ENCODE assay signal across 2 cellular contexts in the genomic region with DNA sequence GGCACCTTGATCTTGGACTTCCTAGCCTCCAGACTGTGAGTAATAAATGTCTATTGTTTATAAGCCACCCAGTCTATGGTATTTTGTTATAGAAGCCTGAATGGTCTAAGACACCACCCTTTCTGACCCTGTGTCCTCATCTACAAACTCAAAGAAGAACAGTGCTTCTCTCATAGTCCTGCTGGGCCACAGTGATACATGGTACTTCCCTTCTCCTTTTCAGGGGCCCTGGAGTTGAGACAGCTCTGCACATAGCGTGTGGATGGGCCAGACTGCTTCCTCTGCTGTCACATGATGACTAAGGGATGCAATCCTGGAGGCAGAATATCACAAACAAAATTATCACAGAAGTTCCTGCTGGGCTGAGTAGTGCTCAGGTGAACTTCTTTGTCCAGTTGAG.
TF ChIP-seq lines count a peak whose summit lies in the region.

No MANE protein-coding gene starts in this region.

TF ChIP-seq in HepG2, 621 proteins besides CTCF, POLR2A, EP300 and RAD21 (continues in another document):
- TF ChIP-seq, protein P1, sequence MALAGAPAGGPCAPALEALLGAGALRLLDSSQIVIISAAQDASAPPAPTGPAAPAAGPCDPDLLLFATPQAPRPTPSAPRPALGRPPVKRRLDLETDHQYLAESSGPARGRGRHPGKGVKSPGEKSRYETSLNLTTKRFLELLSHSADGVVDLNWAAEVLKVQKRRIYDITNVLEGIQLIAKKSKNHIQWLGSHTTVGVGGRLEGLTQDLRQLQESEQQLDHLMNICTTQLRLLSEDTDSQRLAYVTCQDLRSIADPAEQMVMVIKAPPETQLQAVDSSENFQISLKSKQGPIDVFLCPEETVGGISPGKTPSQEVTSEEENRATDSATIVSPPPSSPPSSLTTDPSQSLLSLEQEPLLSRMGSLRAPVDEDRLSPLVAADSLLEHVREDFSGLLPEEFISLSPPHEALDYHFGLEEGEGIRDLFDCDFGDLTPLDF (CRISPR knock-in tag; IDR thresholded peaks at IDR 0.05): no peak
- TF ChIP-seq ZNF614 (CRISPR knock-in tag; IDR thresholded peaks at IDR 0.05; ENCODE audit: borderline replicate concordance) (no peak), ZNF703 (CRISPR knock-in tag; IDR thresholded peaks at IDR 0.05; ENCODE audit: borderline replicate concordance) (no peak), KLF16 (CRISPR knock-in tag; IDR thresholded peaks at IDR 0.05) (no peak), NR2F2 (IDR thresholded peaks at IDR 0.05; ENCODE audit: borderline replicate concordance, low read depth) (no peak)
- TF ChIP-seq, protein P2, sequence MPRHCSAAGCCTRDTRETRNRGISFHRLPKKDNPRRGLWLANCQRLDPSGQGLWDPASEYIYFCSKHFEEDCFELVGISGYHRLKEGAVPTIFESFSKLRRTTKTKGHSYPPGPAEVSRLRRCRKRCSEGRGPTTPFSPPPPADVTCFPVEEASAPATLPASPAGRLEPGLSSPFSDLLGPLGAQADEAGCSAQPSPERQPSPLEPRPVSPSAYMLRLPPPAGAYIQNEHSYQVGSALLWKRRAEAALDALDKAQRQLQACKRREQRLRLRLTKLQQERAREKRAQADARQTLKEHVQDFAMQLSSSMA (CRISPR knock-in tag; IDR thresholded peaks at IDR 0.05): no peak
- TF ChIP-seq, protein P3, sequence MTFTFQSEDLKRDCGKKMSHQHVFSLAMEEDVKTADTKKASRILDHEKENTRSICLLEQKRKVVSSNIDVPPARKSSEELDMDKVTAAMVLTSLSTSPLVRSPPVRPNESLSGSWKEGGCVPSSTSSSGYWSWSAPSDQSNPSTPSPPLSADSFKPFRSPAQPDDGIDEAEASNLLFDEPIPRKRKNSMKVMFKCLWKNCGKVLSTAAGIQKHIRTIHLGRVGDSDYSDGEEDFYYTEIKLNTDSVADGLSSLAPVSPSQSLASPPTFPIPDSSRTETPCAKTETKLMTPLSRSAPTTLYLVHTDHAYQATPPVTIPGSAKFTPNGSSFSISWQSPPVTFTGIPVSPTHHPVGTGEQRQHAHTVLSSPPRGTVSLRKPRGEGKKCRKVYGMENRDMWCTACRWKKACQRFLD (CRISPR knock-in tag; IDR thresholded peaks at IDR 0.05; ENCODE audit: borderline replicate concordance): no peak
- TF ChIP-seq, protein P4, sequence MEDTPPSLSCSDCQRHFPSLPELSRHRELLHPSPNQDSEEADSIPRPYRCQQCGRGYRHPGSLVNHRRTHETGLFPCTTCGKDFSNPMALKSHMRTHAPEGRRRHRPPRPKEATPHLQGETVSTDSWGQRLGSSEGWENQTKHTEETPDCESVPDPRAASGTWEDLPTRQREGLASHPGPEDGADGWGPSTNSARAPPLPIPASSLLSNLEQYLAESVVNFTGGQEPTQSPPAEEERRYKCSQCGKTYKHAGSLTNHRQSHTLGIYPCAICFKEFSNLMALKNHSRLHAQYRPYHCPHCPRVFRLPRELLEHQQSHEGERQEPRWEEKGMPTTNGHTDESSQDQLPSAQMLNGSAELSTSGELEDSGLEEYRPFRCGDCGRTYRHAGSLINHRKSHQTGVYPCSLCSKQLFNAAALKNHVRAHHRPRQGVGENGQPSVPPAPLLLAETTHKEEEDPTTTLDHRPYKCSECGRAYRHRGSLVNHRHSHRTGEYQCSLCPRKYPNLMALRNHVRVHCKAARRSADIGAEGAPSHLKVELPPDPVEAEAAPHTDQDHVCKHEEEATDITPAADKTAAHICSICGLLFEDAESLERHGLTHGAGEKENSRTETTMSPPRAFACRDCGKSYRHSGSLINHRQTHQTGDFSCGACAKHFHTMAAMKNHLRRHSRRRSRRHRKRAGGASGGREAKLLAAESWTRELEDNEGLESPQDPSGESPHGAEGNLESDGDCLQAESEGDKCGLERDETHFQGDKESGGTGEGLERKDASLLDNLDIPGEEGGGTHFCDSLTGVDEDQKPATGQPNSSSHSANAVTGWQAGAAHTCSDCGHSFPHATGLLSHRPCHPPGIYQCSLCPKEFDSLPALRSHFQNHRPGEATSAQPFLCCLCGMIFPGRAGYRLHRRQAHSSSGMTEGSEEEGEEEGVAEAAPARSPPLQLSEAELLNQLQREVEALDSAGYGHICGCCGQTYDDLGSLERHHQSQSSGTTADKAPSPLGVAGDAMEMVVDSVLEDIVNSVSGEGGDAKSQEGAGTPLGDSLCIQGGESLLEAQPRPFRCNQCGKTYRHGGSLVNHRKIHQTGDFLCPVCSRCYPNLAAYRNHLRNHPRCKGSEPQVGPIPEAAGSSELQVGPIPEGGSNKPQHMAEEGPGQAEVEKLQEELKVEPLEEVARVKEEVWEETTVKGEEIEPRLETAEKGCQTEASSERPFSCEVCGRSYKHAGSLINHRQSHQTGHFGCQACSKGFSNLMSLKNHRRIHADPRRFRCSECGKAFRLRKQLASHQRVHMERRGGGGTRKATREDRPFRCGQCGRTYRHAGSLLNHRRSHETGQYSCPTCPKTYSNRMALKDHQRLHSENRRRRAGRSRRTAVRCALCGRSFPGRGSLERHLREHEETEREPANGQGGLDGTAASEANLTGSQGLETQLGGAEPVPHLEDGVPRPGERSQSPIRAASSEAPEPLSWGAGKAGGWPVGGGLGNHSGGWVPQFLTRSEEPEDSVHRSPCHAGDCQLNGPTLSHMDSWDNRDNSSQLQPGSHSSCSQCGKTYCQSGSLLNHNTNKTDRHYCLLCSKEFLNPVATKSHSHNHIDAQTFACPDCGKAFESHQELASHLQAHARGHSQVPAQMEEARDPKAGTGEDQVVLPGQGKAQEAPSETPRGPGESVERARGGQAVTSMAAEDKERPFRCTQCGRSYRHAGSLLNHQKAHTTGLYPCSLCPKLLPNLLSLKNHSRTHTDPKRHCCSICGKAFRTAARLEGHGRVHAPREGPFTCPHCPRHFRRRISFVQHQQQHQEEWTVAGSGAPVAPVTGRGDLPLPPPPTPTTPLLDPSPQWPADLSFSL (CRISPR knock-in tag; IDR thresholded peaks at IDR 0.05): no peak
- TF ChIP-seq, protein P5, sequence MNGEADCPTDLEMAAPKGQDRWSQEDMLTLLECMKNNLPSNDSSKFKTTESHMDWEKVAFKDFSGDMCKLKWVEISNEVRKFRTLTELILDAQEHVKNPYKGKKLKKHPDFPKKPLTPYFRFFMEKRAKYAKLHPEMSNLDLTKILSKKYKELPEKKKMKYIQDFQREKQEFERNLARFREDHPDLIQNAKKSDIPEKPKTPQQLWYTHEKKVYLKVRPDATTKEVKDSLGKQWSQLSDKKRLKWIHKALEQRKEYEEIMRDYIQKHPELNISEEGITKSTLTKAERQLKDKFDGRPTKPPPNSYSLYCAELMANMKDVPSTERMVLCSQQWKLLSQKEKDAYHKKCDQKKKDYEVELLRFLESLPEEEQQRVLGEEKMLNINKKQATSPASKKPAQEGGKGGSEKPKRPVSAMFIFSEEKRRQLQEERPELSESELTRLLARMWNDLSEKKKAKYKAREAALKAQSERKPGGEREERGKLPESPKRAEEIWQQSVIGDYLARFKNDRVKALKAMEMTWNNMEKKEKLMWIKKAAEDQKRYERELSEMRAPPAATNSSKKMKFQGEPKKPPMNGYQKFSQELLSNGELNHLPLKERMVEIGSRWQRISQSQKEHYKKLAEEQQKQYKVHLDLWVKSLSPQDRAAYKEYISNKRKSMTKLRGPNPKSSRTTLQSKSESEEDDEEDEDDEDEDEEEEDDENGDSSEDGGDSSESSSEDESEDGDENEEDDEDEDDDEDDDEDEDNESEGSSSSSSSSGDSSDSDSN (CRISPR knock-in tag; IDR thresholded peaks at IDR 0.05): no peak
- TF ChIP-seq, protein P6, sequence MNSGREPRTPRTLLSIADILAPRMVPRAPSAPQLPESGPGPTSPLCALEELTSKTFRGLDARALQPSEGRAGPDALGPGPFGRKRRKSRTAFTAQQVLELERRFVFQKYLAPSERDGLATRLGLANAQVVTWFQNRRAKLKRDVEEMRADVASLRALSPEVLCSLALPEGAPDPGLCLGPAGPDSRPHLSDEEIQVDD (CRISPR knock-in tag; IDR thresholded peaks at IDR 0.05; ENCODE audit: borderline replicate concordance): no peak

TF ChIP-seq in SK-N-SH, 30 proteins besides CTCF, POLR2A, EP300 and RAD21:
- TF ChIP-seq, protein P7, sequence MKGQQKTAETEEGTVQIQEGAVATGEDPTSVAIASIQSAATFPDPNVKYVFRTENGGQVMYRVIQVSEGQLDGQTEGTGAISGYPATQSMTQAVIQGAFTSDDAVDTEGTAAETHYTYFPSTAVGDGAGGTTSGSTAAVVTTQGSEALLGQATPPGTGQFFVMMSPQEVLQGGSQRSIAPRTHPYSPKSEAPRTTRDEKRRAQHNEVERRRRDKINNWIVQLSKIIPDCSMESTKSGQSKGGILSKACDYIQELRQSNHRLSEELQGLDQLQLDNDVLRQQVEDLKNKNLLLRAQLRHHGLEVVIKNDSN (IDR thresholded peaks at IDR 0.05; ENCODE audit: borderline replicate concordance, low read depth): no peak
- no peak for TF ChIP-seq ELF1 (IDR thresholded peaks at IDR 0.05)
